8 cellular contexts compared by ENCODE assay signal in the genomic region with DNA sequence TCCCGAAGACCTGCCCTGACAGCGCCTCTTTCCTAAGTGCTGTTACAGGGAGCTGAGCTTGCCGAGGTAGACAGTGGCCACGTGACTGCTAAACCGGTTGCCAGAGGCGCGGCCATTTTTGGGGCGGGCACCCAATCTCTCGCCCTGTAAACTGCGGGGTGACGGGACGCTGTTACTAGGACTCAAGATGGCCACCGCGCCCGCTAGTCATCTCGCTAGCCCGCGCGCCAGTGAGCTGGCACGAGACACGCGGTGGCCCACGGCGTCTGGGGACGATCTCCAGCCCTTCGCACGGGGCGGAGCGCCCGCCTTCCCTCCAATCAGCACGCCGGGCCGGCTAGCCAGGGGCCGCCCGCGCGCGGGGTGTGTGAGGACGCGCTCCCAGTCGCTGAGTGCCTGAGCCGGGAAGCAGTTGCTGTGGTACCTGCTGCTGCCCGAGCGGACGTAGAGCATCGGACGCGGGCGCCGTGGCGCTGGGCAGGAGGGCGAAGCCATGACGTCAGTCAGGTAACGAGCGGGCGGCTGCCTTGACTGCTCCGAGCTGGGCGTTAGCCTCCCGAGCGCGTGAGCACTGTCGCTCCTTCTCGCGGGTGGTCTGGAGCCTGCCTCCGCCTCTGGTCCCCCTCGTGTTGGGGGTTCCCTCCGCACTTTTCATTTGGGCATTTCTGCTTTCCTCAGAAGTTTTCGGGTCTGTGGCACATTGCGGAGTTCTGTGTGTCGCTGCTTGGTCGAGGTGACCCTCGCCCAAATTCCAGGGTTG. TPM values are rescaled to one million over a fixed set of nuclear protein-coding genes. Genes with fewer than 3 reads are reported as not detected.
A peak's percentile ranks its signal among the peaks of the same experiment; 100 is the strongest.
DNase-seq lines count a peak whose midpoint lies in the region; ATAC-seq and TF ChIP-seq lines count a peak whose summit lies in the region.

No MANE protein-coding gene starts in this region.

- WGBS in right cardiac atrium: under 1% methylated on average over 72 of the region's 72 CpGs

- intact Hi-C loops in right cardiac atrium (cut with DNase I): no loop called here
- intact Hi-C loops in uterus (cut with DNase I; ENCODE audit: low total_unique reads): no loop called here

- DNase-seq in NCI-H187 (lab: John Stamatoyannopoulos, UW): peak; percentile 92 to 93
- DNase-seq in T-helper 2 cell: peak; percentile 91 to 98 (median 97)
- peak; percentile 61 to 97 (median 89) for DNase-seq in anterior cingulate cortex (lab: John Stamatoyannopoulos, UW)
- peak; percentile 95 to 98 (median 97) for DNase-seq in right cardiac atrium
- peak; percentile 87 for DNase-seq in pulmonary artery endothelial cell (ENCODE audit: low read depth, low spot score)
- DNase-seq in uterus: peak; percentile 89

- H3K27me3 ChIP-seq in right cardiac atrium (ENCODE audit: control insufficient read depth, insufficient read depth) (no peaks in the 10 kb centered on the region), uterus (no peaks in the 10 kb centered on the region)

- peak overlapping the region; percentile 61 for H3K27ac ChIP-seq in right cardiac atrium (ENCODE audit: low read length)
- peak overlapping the region; percentile 76 to 83 for H3K27ac ChIP-seq in uterus

- no peaks in the 10 kb centered on the region for H3K36me3 ChIP-seq in uterus

- H3K9me3 ChIP-seq in right cardiac atrium (ENCODE audit: control insufficient read depth, low read length) (no peaks in the 10 kb centered on the region), uterus (no peaks in the 10 kb centered on the region)

- H3K4me3 ChIP-seq in right cardiac atrium (ENCODE audit: low read length) (peak overlapping the region; percentile 45), uterus (peak overlapping the region; percentile 64 to 69)

- H3K4me1 ChIP-seq in right cardiac atrium (ENCODE audit: control insufficient read depth, insufficient read depth, low read length): no peaks in the 10 kb centered on the region
- H3K4me1 ChIP-seq in uterus: no peaks in the 10 kb centered on the region

- peak; percentile 54 to 70 for TF ChIP-seq POLR2A in uterus (IDR thresholded peaks at IDR 0.05)

- ATAC-seq in GM18502 (IDR thresholded peaks at IDR 0.05; ENCODE audit: poor library complexity, unreplicated experiment): peak; percentile 89
- ATAC-seq in HG02943 (IDR thresholded peaks at IDR 0.05; ENCODE audit: low read depth, unreplicated experiment): peak; percentile 93
- ATAC-seq in right cardiac atrium: peak; percentile 98 to 99

- TF ChIP-seq CTCF in uterus (IDR thresholded peaks at IDR 0.05): peak in 1 of 4 experiments; percentile 9

RNA-seq across cellular contexts. Expression of a gene that starts 25.5 kb away (rescaled TPM):
- 10 to 100 TPM; 34.5 to 42.2 (median 40.3) TPM for total RNA-seq in right cardiac atrium
- polyA plus RNA-seq in right cardiac atrium: 41.0 TPM
- 47.8 and 63.2 TPM in 2 replicates for total RNA-seq in pulmonary artery endothelial cell
- total RNA-seq in uterus: 10 to 100 TPM; 12.6 to 41.1 (median 19.0) TPM

RNA-seq across cellular contexts. Expression of a gene that starts 25.9 kb away (rescaled TPM):
- 10 to 100 TPM; 23.3 to 29.5 (median 27.4) TPM for total RNA-seq in right cardiac atrium
- polyA plus RNA-seq in right cardiac atrium: 12.6 TPM
- 37.7 and 44.1 TPM in 2 replicates for total RNA-seq in pulmonary artery endothelial cell
- 10 to 100 TPM; 13.8 to 37.8 (median 28.4) TPM for total RNA-seq in uterus

Comparison
In these comparisons a context has a peak if more than half of its experiments do, and no peak if none do; other contexts are left out.
1. Peak in every context shown above with its lines: DNase-seq, ATAC-seq, H3K4me3 ChIP-seq and H3K27ac ChIP-seq.